In genomic region chr3:18288243-18288642, GRCh38 we compare ENCODE assay signal across 22 cellular contexts.
DNase-seq lines count a peak whose midpoint lies in the region; ATAC-seq and FAIRE-seq lines count a peak whose summit lies in the region.
"Had no signal": no experiment of that assay in that cellular context is flagged by ENCODE, and none has a peak within 500 bp of the region (broad histone marks: within the 10 kb centered on the region; RNA-seq: fewer than 3 reads in every experiment).

No MANE protein-coding gene starts in this region.

- peak; percentile 4 for DNase-seq in NCI-H510A treated with DMSO at 0.1 percent for 48 hours (lab: John Stamatoyannopoulos, UW)
- DNase-seq in NCI-H510A (lab: John Stamatoyannopoulos, UW): no peak
- DNase-seq in NCI-H2029 treated with DMSO at 0.1 percent for 48 hours (lab: John Stamatoyannopoulos, UW): peak; percentile 18
- DNase-seq in NCI-H748 treated with DMSO at 0.1 percent for 48 hours (lab: John Stamatoyannopoulos, UW): peak; percentile 29
- DNase-seq in activated effector memory CD4-positive, alpha-beta T cell treated with anti-CD3 and anti-CD28 coated beads, Interleukin-2, amount 50 U/mL, for 16 hours: no peak
- DNase-seq in HTR-8/SVneo (ENCODE audit: insufficient read length, low spot score): no peak
- DNase-seq: ACHN; C1 segment of cervical spinal cord; CD8-positive, alpha-beta memory T cell; DND-41; H7; Karpas-422; NCI-H1048; NCI-H2081 treated with DMSO at 0.1 percent for 48 hours; NCI-H345; NCI-H526 treated with DMSO at 0.1 percent for 48 hours; PC-3; SIG-M5; T-helper 1 cell; T-helper 9 cell had no signal

- no peak for FAIRE-seq in HTR-8/SVneo (lab: Jason Lieb, UNC)

- no peak for ATAC-seq in HG02840 (IDR thresholded peaks at IDR 0.05; ENCODE audit: low FRiP score, unreplicated experiment)
- ATAC-seq: PC-3, SK-N-SH treated with all-trans-retinoic acid at 6 μM for 48 hours had no signal

Comparison
In these comparisons a context has a peak if more than half of its experiments do, and no peak if none do; other contexts are left out.
1. DNase-seq: peak in NCI-H510A treated with DMSO at 0.1 percent for 48 hours (single experiment), NCI-H2029 treated with DMSO at 0.1 percent for 48 hours (single experiment) and NCI-H748 treated with DMSO at 0.1 percent for 48 hours (single experiment); none in NCI-H510A (single experiment), activated effector memory CD4-positive, alpha-beta T cell treated with anti-CD3 and anti-CD28 coated beads, Interleukin-2, amount 50 U/mL, for 16 hours (single experiment) and HTR-8/SVneo (single experiment).